In genomic region chr12:11723993-11724392, GRCh38 we compare ENCODE assay signal across 9 cellular contexts.
A peak's percentile ranks its signal among the peaks of the same experiment; 100 is the strongest.
DNase-seq lines count a peak whose midpoint lies in the region; ATAC-seq and TF ChIP-seq lines count a peak whose summit lies in the region.
"Had no signal": no experiment of that assay in that cellular context is flagged by ENCODE, and none has a peak within 500 bp of the region (broad histone marks: within the 10 kb centered on the region; RNA-seq: fewer than 3 reads in every experiment).

No MANE protein-coding gene starts in this region.

- in situ Hi-C loops in GM13977 (cut with MboI; ENCODE audit: low pct_unique_long_range_greater_than_20kb, low sequenced_read_pairs, unreplicated experiment): no loop called here

- intact Hi-C loops in Right ventricle myocardium superior (cut with DNase I): no loop called here
- intact Hi-C loops in left ventricle myocardium inferior (cut with micrococcal nuclease): no loop called here
- intact Hi-C loops in ascending aorta (cut with DNase I): no loop called here
- intact Hi-C loops in uterus (cut with DNase I; ENCODE audit: low total_unique reads): no loop called here

- no peak overlapping the region for H3K4me3 ChIP-seq in left ventricle myocardium inferior
- peak overlapping the region in 1 of 2 donors; percentile 19 for H3K4me3 ChIP-seq in ascending aorta
- no peak overlapping the region for H3K4me3 ChIP-seq in mesendoderm (ENCODE audit: low read length)
- H3K4me3 ChIP-seq in uterus: no peak overlapping the region

- H2AK5ac ChIP-seq in mesendoderm (ENCODE audit: low read length): no peak overlapping the region

- H2BK120ac ChIP-seq in mesendoderm (ENCODE audit: low read depth, low read length): no peak overlapping the region

- WGBS in mesendoderm (ENCODE audit: extremely low coverage, insufficient coverage, low lambda C conversion rate): no CpG with 5 or more reads among the region's 6 CpGs

- DNase-seq in Right ventricle myocardium superior (no peak), left ventricle myocardium inferior (no peak), ascending aorta (ENCODE audit: low spot score in 2 of 2) (no peak), mesendoderm (peak; percentile 23), uterus (no peak), COR-L47 (lab: John Stamatoyannopoulos, UW) (no peak), GM13977 (ENCODE audit: low spot score) (no peak)
- no peak for DNase-seq in activated CD4-positive, CD25-positive, alpha-beta regulatory T cell (lab: John Stamatoyannopoulos, UW)
- DNase-seq: NCI-H2227 treated with DMSO at 0.1 percent for 48 hours had no signal

- H3K27me3 ChIP-seq in left ventricle myocardium inferior (ENCODE audit: low read depth) (no peaks in the 10 kb centered on the region), ascending aorta (no peaks in the 10 kb centered on the region), mesendoderm (ENCODE audit: insufficient read depth, low read length, poor library complexity) (no peaks in the 10 kb centered on the region), uterus (no peaks in the 10 kb centered on the region)

- H2BK15ac ChIP-seq in mesendoderm (replicated peaks; ENCODE audit: low read depth): no peak overlapping the region

- H3K36me3 ChIP-seq in left ventricle myocardium inferior: no peaks in the 10 kb centered on the region
- H3K36me3 ChIP-seq in ascending aorta: no peaks in the 10 kb centered on the region
- no peaks in the 10 kb centered on the region for H3K36me3 ChIP-seq in mesendoderm (ENCODE audit: control insufficient read depth, insufficient read depth, low read length)
- no peaks in the 10 kb centered on the region for H3K36me3 ChIP-seq in uterus

- no peak overlapping the region for H3K4ac ChIP-seq in mesendoderm (ENCODE audit: low read depth, low read length)

- ATAC-seq in Right ventricle myocardium superior (ENCODE audit: poor library complexity): peak; percentile 18

- peak overlapping the region; percentile 21 for H2BK5ac ChIP-seq in mesendoderm (ENCODE audit: low read length)

- no peak overlapping the region for H3K23ac ChIP-seq in mesendoderm (ENCODE audit: low read length)

- no peaks in the 10 kb centered on the region for H3K79me1 ChIP-seq in mesendoderm (ENCODE audit: low read length)

- H3K9ac ChIP-seq in mesendoderm (ENCODE audit: low read length): no peak overlapping the region

- H3K9me3 ChIP-seq in left ventricle myocardium inferior (replicated peaks): no peaks in the 10 kb centered on the region
- no peaks in the 10 kb centered on the region for H3K9me3 ChIP-seq in ascending aorta
- no peaks in the 10 kb centered on the region for H3K9me3 ChIP-seq in uterus

- TF ChIP-seq POLR2A in uterus (IDR thresholded peaks at IDR 0.05): no peak

- H3K79me2 ChIP-seq in mesendoderm (ENCODE audit: control insufficient read depth, insufficient read depth, low read length): no peaks in the 10 kb centered on the region

- no peak overlapping the region for H4K8ac ChIP-seq in mesendoderm (ENCODE audit: low read depth, low read length)

- no peak overlapping the region for H3K4me2 ChIP-seq in mesendoderm (ENCODE audit: low read length)

- H3K56ac ChIP-seq in mesendoderm (ENCODE audit: low read length): peak overlapping the region; percentile 45

- H3K27ac ChIP-seq in left ventricle myocardium inferior (replicated peaks): no peak overlapping the region
- H3K27ac ChIP-seq in ascending aorta: peak overlapping the region; percentile 69 to 77
- H3K27ac ChIP-seq in mesendoderm (ENCODE audit: low read depth, low read length): no peak overlapping the region
- peak overlapping the region; percentile 15 to 44 for H3K27ac ChIP-seq in uterus

- H3K4me1 ChIP-seq in left ventricle myocardium inferior (peaks cover 75% of the 10 kb centered on the region), ascending aorta (peaks cover 0 to 42% of the 10 kb centered on the region in 2 donors), mesendoderm (ENCODE audit: control insufficient read depth, low read depth, low read length) (peaks cover 22% of the 10 kb centered on the region), uterus (no peaks in the 10 kb centered on the region)

- TF ChIP-seq CTCF in left ventricle myocardium inferior (IDR thresholded peaks at IDR 0.05; ENCODE audit: borderline replicate concordance) (no peak), ascending aorta (IDR thresholded peaks at IDR 0.05) (no peak), uterus (IDR thresholded peaks at IDR 0.05) (no peak), GM13977 (IDR thresholded peaks at IDR 0.05; ENCODE audit: extremely low read depth, insufficient read depth, missing control alignments) (no peak)

- H3K18ac ChIP-seq in mesendoderm (ENCODE audit: low read length): no peak overlapping the region

- H4K5ac ChIP-seq in mesendoderm (ENCODE audit: low read length): no peak overlapping the region

Comparison
In these comparisons a context has a peak if more than half of its experiments do, and no peak if none do; other contexts are left out.
1. H3K27ac ChIP-seq: peak in ascending aorta (2 of 2) and uterus (2 of 2); none in left ventricle myocardium inferior (single experiment) and mesendoderm (single experiment).